ENCODE assay signal across 37 cellular contexts in the genomic region with DNA sequence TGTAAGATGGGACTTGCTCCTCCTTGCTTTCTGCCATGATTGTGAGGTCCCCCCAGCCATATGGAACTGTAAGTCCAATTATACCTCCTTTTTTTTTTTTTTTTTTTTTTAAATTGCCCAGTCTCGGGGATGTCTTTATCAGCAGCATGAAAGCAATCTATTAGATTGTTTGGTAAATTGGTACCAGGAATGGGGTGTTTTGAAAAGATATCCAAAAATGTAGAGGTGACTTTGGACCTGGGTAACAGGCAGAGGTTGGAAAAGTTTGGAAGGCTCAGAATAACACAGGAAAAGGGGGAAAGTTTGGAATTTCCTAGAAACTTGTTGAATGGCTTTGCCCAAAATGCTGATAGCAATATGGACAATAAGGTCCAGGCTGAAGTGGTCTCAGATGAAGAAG.
"Had no signal": no experiment of that assay in that cellular context is flagged by ENCODE, and none has a peak within 500 bp of the region (broad histone marks: within the 10 kb centered on the region; RNA-seq: fewer than 3 reads in every experiment).

No MANE protein-coding gene starts in this region.

- H3K36me3 ChIP-seq: adrenal gland, ascending aorta, brain microvascular endothelial cell, breast epithelium, cardiac muscle cell had no signal

- H3K27ac ChIP-seq: adrenal gland, ascending aorta, body of pancreas, brain microvascular endothelial cell, breast epithelium, cardiac muscle cell had no signal

- H3K36me3 Mint-ChIP-seq: activated naive CD4-positive, alpha-beta T cell treated with anti-CD3 and anti-CD28 coated beads, Interleukin-2, amount 10 ng/mL, durations not matched to agents 7 days and 5 days; activated naive CD4-positive, alpha-beta T cell treated with anti-CD3 and anti-CD28 coated beads, Interleukin-2, amount 50 U/mL, for 24 hours; activated naive CD8-positive, alpha-beta T cell; activated naive CD8-positive, alpha-beta T cell treated with anti-CD3 and anti-CD28 coated beads for 36 hours; activated naive CD8-positive, alpha-beta T cell treated with anti-CD3 and anti-CD28 coated beads, Interleukin-2, amount 10 ng/mL, durations not matched to agents 7 days and 5 days had no signal

- DNase-seq: activated effector memory CD4-positive, alpha-beta T cell treated with anti-CD3 and anti-CD28 coated beads, Interleukin-2, amount 50 U/mL, for 16 hours; activated effector memory CD4-positive, alpha-beta T cell treated with Interleukin-2 at 50 U/mL for 16 hours; activated gamma-delta T cell; activated gamma-delta T cell treated with Interleukin-2 at 50 U/mL for 16 hours; activated naive CD4-positive, alpha-beta T cell; activated naive CD4-positive, alpha-beta T cell treated with anti-CD3 and anti-CD28 coated beads for 36 hours; activated naive CD4-positive, alpha-beta T cell treated with anti-CD3 and anti-CD28 coated beads, Interleukin-2, amount 10 ng/mL, durations not matched to agents 7 days and 5 days; activated naive CD4-positive, alpha-beta T cell treated with anti-CD3 and anti-CD28 coated beads, Interleukin-2, amount 50 U/mL, for 16 hours; activated naive CD4-positive, alpha-beta T cell treated with Interleukin-2 at 50 U/mL for 16 hours; activated naive CD8-positive, alpha-beta T cell treated with anti-CD3 and anti-CD28 coated beads for 36 hours; activated naive CD8-positive, alpha-beta T cell treated with anti-CD3 and anti-CD28 coated beads, Interleukin-2, amount 10 ng/mL, durations not matched to agents 7 days and 5 days; activated naive CD8-positive, alpha-beta T cell treated with anti-CD3 and anti-CD28 coated beads, Interleukin-2, amount 50 U/mL, for 24 hours; activated T-cell treated with anti-CD3 and anti-CD28 coated beads, Interleukin-2, amount 50 U/mL, for 1 hour; activated T-cell treated with anti-CD3 and anti-CD28 coated beads, Interleukin-2, amount 50 U/mL, for 24 hours; activated T-cell treated with anti-CD3 and anti-CD28 coated beads, Interleukin-2, amount 50 U/mL, for 4 hours; activated T-cell treated with anti-CD3 and anti-CD28 coated beads, Interleukin-2, amount 50 U/mL, for 48 hours; activated T-cell treated with anti-CD3 and anti-CD28 coated beads, Interleukin-2, amount 50 U/mL, for 72 hours; adrenal gland; amniotic stem cell; amygdala; anterior cingulate cortex; aorta; body of pancreas; brain microvascular endothelial cell; caudate nucleus; central memory CD4-positive, alpha-beta T cell; cerebellar nuclear complex had no signal

- H3K27me3 ChIP-seq: adrenal gland, ascending aorta, body of pancreas, brain microvascular endothelial cell, breast epithelium, cardiac muscle cell had no signal

- FAIRE-seq: astrocyte had no signal

- H3K27ac Mint-ChIP-seq: activated naive CD4-positive, alpha-beta T cell treated with anti-CD3 and anti-CD28 coated beads for 36 hours; activated naive CD4-positive, alpha-beta T cell treated with anti-CD3 and anti-CD28 coated beads, Interleukin-2, amount 10 ng/mL, durations not matched to agents 7 days and 5 days; activated naive CD4-positive, alpha-beta T cell treated with anti-CD3 and anti-CD28 coated beads, Interleukin-2, amount 50 U/mL, for 24 hours; activated naive CD8-positive, alpha-beta T cell; activated naive CD8-positive, alpha-beta T cell treated with anti-CD3 and anti-CD28 coated beads for 36 hours; activated naive CD8-positive, alpha-beta T cell treated with anti-CD3 and anti-CD28 coated beads, Interleukin-2, amount 10 ng/mL, durations not matched to agents 7 days and 5 days; activated naive CD8-positive, alpha-beta T cell treated with anti-CD3 and anti-CD28 coated beads, Interleukin-2, amount 50 U/mL, for 24 hours; activated T-cell treated with anti-CD3 and anti-CD28 coated beads, Interleukin-2, amount 50 U/mL, for 24 hours; activated T-cell treated with anti-CD3 and anti-CD28 coated beads, Interleukin-2, amount 50 U/mL, for 72 hours; activated T-helper 1 cell treated with anti-CD3 and anti-CD28 coated beads, Interleukin-12 subunit alpha, Interleukin-12 subunit beta, Interleukin-2, Interleukin-4 antibody, amounts not matched to agents 30 ng/mL and 10 ng/mL and 1 ng/mL, durations not matched to agents 14 hours and 24 hours and 36 hours; activated T-helper 17 cell treated with anti-CD3 and anti-CD28 coated beads, Interleukin-2, amount 50 U/mL, for 72 hours; activated T-helper 2 cell treated with anti-CD3 and anti-CD28 coated beads, Interferon-gamma antibody, Interleukin-2, Interleukin-4, amounts not matched to agents 10 μg/mL and 5 μg/mL and 100 μg/mL, durations not matched to agents 14 hours and 24 hours and 36 hours; brain had no signal

- H3K4me1 ChIP-seq: adrenal gland, ascending aorta, body of pancreas, breast epithelium had no signal

- H3K9me3 ChIP-seq: adrenal gland had no signal

- H3K4me3 ChIP-seq: adrenal gland, ascending aorta, body of pancreas, breast epithelium, cardiac muscle cell had no signal

- ATAC-seq: activated naive CD8-positive, alpha-beta T cell treated with anti-CD3 and anti-CD28 coated beads, Interleukin-2, amount 50 U/mL, for 24 hours; activated T-cell treated with anti-CD3 and anti-CD28 coated beads, Interleukin-2, amount 50 U/mL, for 4 hours; activated T-cell treated with anti-CD3 and anti-CD28 coated beads, Interleukin-2, amount 50 U/mL, for 72 hours; activated T-helper 17 cell treated with anti-CD3 and anti-CD28 coated beads, Interleukin-2, amount 50 U/mL, for 72 hours; body of pancreas had no signal
